8 cellular contexts compared by ENCODE assay signal in genomic region chrX:48697182-48697727, GRCh38. TPM values are rescaled to one million over a fixed set of nuclear protein-coding genes. Genes with fewer than 3 reads are reported as not detected.
DNase-seq lines count a peak whose midpoint lies in the region; ATAC-seq and TF ChIP-seq lines count a peak whose summit lies in the region.

No MANE protein-coding gene starts in this region.

- ATAC-seq in CD4-positive, CD25-positive, alpha-beta regulatory T cell (ENCODE audit: low read depth in 2 of 2), result no peak
- no peak for ATAC-seq in activated naive CD8-positive, alpha-beta T cell treated with anti-CD3 and anti-CD28 coated beads, Interleukin-2, amount 50 U/mL, for 24 hours
- ATAC-seq in lung (ENCODE audit: insufficient read depth, low FRiP score), result no peak
- ATAC-seq in activated CD4-positive, CD25-positive, alpha-beta regulatory T cell treated with anti-CD3 and anti-CD28 coated beads, Interleukin-2, amount 50 U/mL, for 24 hours, result no peak

- peaks cover 21% of the 10 kb centered on the region for H3K36me3 ChIP-seq in CD4-positive, CD25-positive, alpha-beta regulatory T cell (ENCODE audit: control insufficient read depth, insufficient read depth, low read length)
- H3K36me3 ChIP-seq in lung (ENCODE audit: control insufficient read depth in 2 of 2, insufficient read depth in 2 of 2, low read length in 2 of 2), result peaks cover 8 to 11% of the 10 kb centered on the region in 2 donors

- POLR2A ChIA-PET in HEK293T (lab: Yijun Ruan, JAX), result interaction anchor here (1.0 to 4.5 kb wide), 3 partner anchors 9 to 40 kb away, joined by 3 to 22 read pairs (median 4); no protein-coding TSS in a partner anchor

- no peaks in the 10 kb centered on the region for H3K9me3 Mint-ChIP-seq in CD4-positive, CD25-positive, alpha-beta regulatory T cell
- no peaks in the 10 kb centered on the region for H3K9me3 Mint-ChIP-seq in activated naive CD8-positive, alpha-beta T cell treated with anti-CD3 and anti-CD28 coated beads, Interleukin-2, amount 50 U/mL, for 24 hours

- CTCF ChIA-PET in HEK293T (lab: Yijun Ruan, JAX), result no interaction called here

- peaks cover 9% of the 10 kb centered on the region for H3K4me1 ChIP-seq in CD4-positive, CD25-positive, alpha-beta regulatory T cell (ENCODE audit: control insufficient read depth, insufficient read depth, low read length, poor library complexity, severe bottlenecking)
- peaks cover 0 to 10% of the 10 kb centered on the region in 2 donors for H3K4me1 ChIP-seq in lung (ENCODE audit: control insufficient read depth in 2 of 2, insufficient read depth in 2 of 2, low read length in 2 of 2)

- no peaks in the 10 kb centered on the region for H3K9me3 ChIP-seq in CD4-positive, CD25-positive, alpha-beta regulatory T cell (ENCODE audit: control insufficient read depth in 2 of 2, low read length in 2 of 2)
- H3K9me3 ChIP-seq in lung (ENCODE audit: control insufficient read depth in 2 of 2, insufficient read depth in 1 of 2, low read length in 1 of 2), result no peaks in the 10 kb centered on the region

- no peaks in the 10 kb centered on the region for H3K36me3 Mint-ChIP-seq in CD4-positive, CD25-positive, alpha-beta regulatory T cell
- peaks cover 21% of the 10 kb centered on the region for H3K36me3 Mint-ChIP-seq in activated naive CD8-positive, alpha-beta T cell treated with anti-CD3 and anti-CD28 coated beads, Interleukin-2, amount 50 U/mL, for 24 hours (ENCODE audit: low read depth)

- TF ChIP-seq CTCF in lung (IDR thresholded peaks at IDR 0.05; ENCODE audit: control extremely low read depth, extremely low read depth), result no peak

- WGBS in lung, 2 donors, result 4 to 28% methylated on average over 11 to 12 of the region's 12 CpGs

- H3K27ac ChIP-seq in CD4-positive, CD25-positive, alpha-beta regulatory T cell (ENCODE audit: insufficient read depth, low read length, poor library complexity, severe bottlenecking), result peak overlapping the region; percentile 51
- H3K27ac ChIP-seq in lung (ENCODE audit: low read depth in 1 of 2, low read length in 1 of 2), result peak overlapping the region in 1 of 2 donors; percentile 63

- H3K27ac Mint-ChIP-seq in CD4-positive, CD25-positive, alpha-beta regulatory T cell, result peak overlapping the region in 1 of 3 donors; percentile 71
- peak overlapping the region; percentile 96 for H3K27ac Mint-ChIP-seq in activated naive CD8-positive, alpha-beta T cell treated with anti-CD3 and anti-CD28 coated beads, Interleukin-2, amount 50 U/mL, for 24 hours

- no peaks in the 10 kb centered on the region for H3K27me3 ChIP-seq in CD4-positive, CD25-positive, alpha-beta regulatory T cell (ENCODE audit: control insufficient read depth, insufficient read depth, low read length)
- no peaks in the 10 kb centered on the region for H3K27me3 ChIP-seq in lung (ENCODE audit: control insufficient read depth, insufficient read depth)

- peak overlapping the region; percentile 44 for H3K4me3 ChIP-seq in CD4-positive, CD25-positive, alpha-beta regulatory T cell (ENCODE audit: low read depth, low read length)
- H3K4me3 ChIP-seq in lung, result peak overlapping the region; percentile 53

- H3K4me3 Mint-ChIP-seq in CD4-positive, CD25-positive, alpha-beta regulatory T cell, result peak overlapping the region; percentile 31 to 85 (median 71)
- H3K4me3 Mint-ChIP-seq in activated naive CD8-positive, alpha-beta T cell treated with anti-CD3 and anti-CD28 coated beads, Interleukin-2, amount 50 U/mL, for 24 hours, result peak overlapping the region; percentile 91

- DNase-seq in CD4-positive, CD25-positive, alpha-beta regulatory T cell, result no peak
- DNase-seq in HEK293T (ENCODE audit: extremely low spot score) (no peak), lung (ENCODE audit: low spot score) (no peak), NCI-H774 (lab: John Stamatoyannopoulos, UW) (no peak)
- no peak for DNase-seq in activated naive CD8-positive, alpha-beta T cell treated with anti-CD3 and anti-CD28 coated beads, Interleukin-2, amount 50 U/mL, for 24 hours
- no peak for DNase-seq in activated effector memory CD4-positive, alpha-beta T cell treated with Interleukin-2 at 50 U/mL for 16 hours
- no peak for DNase-seq in activated CD4-positive, alpha-beta T cell treated with anti-CD3 and anti-CD28 coated beads, Interleukin-2, amount 50 U/mL, for 4 hours

- no peaks in the 10 kb centered on the region for H3K27me3 Mint-ChIP-seq in CD4-positive, CD25-positive, alpha-beta regulatory T cell
- no peaks in the 10 kb centered on the region for H3K27me3 Mint-ChIP-seq in activated naive CD8-positive, alpha-beta T cell treated with anti-CD3 and anti-CD28 coated beads, Interleukin-2, amount 50 U/mL, for 24 hours

- peaks cover 0 to 37% (median 5%) of the 10 kb centered on the region in 4 donors for H3K4me1 Mint-ChIP-seq in CD4-positive, CD25-positive, alpha-beta regulatory T cell
- H3K4me1 Mint-ChIP-seq in activated naive CD8-positive, alpha-beta T cell treated with anti-CD3 and anti-CD28 coated beads, Interleukin-2, amount 50 U/mL, for 24 hours, result peaks cover 23% of the 10 kb centered on the region

TF ChIP-seq in HEK293T, 16 proteins besides CTCF, POLR2A, EP300 and RAD21:
- peak; percentile 30; the same call in 1 of the 2 replicates for TF ChIP-seq L3MBTL2 (conservative IDR thresholded peaks at IDR 0.05)
- TF ChIP-seq LEF1 (IDR thresholded peaks at IDR 0.05; ENCODE audit: borderline replicate concordance), result no peak

RNA-seq across cellular contexts. Expression of gene SUV39H1, which starts 0.7 kb away (rescaled TPM):
- total RNA-seq in CD4-positive, CD25-positive, alpha-beta regulatory T cell, result 8.0 TPM
- polyA plus RNA-seq in CD4-positive, CD25-positive, alpha-beta regulatory T cell, result 10 to 100 TPM; 10.8 to 15.7 (median 13.3) TPM
- total RNA-seq in lung, result 1 to 10 TPM; 2.4 to 6.8 TPM
- 1 to 10 TPM; 3.9 to 4.4 TPM for polyA plus RNA-seq in lung

RNA-seq across cellular contexts. Expression of gene WAS, which starts 13.7 kb away (rescaled TPM):
- total RNA-seq in CD4-positive, CD25-positive, alpha-beta regulatory T cell, result 101 TPM
- polyA plus RNA-seq in CD4-positive, CD25-positive, alpha-beta regulatory T cell, result 10 to 100 TPM; 12.4 to 21.8 (median 20.3) TPM
- total RNA-seq in lung, result 10 to 100 TPM in 1 of 2 donors, 1 to 10 TPM in 1; 8.1 to 37.2 TPM
- polyA plus RNA-seq in lung, result 10 to 100 TPM; 14.7 to 61.5 TPM
